1 cellular context compared by ENCODE assay signal in the genomic region with DNA sequence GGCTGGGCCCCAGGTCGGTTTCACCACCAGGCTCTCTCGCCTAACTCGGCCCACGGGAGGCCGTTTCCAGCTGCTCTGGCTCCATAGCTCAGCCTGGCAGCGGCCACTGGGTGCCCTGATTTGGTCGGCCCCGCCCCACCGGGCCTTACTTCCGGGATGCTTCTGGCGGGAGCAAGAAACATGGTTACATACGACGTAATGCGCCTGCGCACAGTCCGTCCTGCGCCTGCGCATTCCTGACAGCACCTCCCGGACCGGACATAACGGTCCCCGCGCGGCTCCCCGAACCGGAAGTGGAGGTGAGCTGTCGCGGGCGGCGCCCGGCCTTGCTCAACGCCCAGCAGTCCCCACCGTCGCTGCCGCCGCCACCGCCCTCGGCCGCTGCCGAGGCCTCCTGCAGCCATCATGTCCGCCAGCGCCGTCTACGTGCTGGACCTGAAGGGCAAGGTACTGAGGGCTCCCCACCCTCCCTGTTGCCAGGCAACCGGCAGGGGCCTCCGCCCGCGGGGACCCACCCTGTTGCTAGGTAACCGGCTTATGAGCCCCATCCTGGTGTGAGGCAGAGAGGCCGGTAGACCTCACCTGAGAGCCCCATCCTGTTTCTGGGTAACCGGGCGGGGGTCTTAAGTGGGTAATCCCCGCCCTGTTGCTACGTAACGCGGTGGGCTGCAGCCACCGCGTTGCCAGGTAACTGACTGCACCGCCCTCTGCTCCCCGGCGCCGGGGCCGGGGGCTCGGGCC.
TF ChIP-seq lines count a peak whose summit lies in the region.

A gene (plus strand): TSS at position 290 of the 741 bp plus-strand sequence. CDS start 116 bp downstream, at position 406.

TF ChIP-seq in HepG2, 621 proteins besides CTCF, POLR2A, EP300 and RAD21 (continued from another document):
- TF ChIP-seq, protein P1, sequence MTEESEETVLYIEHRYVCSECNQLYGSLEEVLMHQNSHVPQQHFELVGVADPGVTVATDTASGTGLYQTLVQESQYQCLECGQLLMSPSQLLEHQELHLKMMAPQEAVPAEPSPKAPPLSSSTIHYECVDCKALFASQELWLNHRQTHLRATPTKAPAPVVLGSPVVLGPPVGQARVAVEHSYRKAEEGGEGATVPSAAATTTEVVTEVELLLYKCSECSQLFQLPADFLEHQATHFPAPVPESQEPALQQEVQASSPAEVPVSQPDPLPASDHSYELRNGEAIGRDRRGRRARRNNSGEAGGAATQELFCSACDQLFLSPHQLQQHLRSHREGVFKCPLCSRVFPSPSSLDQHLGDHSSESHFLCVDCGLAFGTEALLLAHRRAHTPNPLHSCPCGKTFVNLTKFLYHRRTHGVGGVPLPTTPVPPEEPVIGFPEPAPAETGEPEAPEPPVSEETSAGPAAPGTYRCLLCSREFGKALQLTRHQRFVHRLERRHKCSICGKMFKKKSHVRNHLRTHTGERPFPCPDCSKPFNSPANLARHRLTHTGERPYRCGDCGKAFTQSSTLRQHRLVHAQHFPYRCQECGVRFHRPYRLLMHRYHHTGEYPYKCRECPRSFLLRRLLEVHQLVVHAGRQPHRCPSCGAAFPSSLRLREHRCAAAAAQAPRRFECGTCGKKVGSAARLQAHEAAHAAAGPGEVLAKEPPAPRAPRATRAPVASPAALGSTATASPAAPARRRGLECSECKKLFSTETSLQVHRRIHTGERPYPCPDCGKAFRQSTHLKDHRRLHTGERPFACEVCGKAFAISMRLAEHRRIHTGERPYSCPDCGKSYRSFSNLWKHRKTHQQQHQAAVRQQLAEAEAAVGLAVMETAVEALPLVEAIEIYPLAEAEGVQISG (CRISPR knock-in tag; IDR thresholded peaks at IDR 0.05) = peak; percentile 90
- TF ChIP-seq, protein P2, sequence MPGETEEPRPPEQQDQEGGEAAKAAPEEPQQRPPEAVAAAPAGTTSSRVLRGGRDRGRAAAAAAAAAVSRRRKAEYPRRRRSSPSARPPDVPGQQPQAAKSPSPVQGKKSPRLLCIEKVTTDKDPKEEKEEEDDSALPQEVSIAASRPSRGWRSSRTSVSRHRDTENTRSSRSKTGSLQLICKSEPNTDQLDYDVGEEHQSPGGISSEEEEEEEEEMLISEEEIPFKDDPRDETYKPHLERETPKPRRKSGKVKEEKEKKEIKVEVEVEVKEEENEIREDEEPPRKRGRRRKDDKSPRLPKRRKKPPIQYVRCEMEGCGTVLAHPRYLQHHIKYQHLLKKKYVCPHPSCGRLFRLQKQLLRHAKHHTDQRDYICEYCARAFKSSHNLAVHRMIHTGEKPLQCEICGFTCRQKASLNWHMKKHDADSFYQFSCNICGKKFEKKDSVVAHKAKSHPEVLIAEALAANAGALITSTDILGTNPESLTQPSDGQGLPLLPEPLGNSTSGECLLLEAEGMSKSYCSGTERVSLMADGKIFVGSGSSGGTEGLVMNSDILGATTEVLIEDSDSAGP (CRISPR knock-in tag; IDR thresholded peaks at IDR 0.05; ENCODE audit: borderline replicate concordance) = peak; percentile 72; the same call in 1 of the 2 replicates
- no peak for TF ChIP-seq ZNF34 (CRISPR knock-in tag; IDR thresholded peaks at IDR 0.05; ENCODE audit: borderline replicate concordance)
- 0 out of 2 replicates have a peak, but pooled peaks have one; percentile 67 for TF ChIP-seq TOPORS (CRISPR knock-in tag; IDR thresholded peaks at IDR 0.05)
- no peak for TF ChIP-seq NFKBIZ (CRISPR knock-in tag; IDR thresholded peaks at IDR 0.05)
- TF ChIP-seq MTF2 (CRISPR knock-in tag; IDR thresholded peaks at IDR 0.05; ENCODE audit: borderline replicate concordance) = no peak
- peak; percentile 62; the same call in 1 of the 2 replicates for TF ChIP-seq MEIS2 (CRISPR knock-in tag; IDR thresholded peaks at IDR 0.05)
- TF ChIP-seq, protein P3, sequence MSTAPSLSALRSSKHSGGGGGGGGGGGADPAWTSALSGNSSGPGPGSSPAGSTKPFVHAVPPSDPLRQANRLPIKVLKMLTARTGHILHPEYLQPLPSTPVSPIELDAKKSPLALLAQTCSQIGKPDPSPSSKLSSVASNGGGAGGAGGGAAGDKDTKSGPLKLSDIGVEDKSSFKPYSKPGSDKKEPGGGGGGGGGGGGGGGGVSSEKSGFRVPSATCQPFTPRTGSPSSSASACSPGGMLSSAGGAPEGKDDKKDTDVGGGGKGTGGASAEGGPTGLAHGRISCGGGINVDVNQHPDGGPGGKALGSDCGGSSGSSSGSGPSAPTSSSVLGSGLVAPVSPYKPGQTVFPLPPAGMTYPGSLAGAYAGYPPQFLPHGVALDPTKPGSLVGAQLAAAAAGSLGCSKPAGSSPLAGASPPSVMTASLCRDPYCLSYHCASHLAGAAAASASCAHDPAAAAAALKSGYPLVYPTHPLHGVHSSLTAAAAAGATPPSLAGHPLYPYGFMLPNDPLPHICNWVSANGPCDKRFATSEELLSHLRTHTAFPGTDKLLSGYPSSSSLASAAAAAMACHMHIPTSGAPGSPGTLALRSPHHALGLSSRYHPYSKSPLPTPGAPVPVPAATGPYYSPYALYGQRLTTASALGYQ (CRISPR knock-in tag; IDR thresholded peaks at IDR 0.05) = peak; percentile 65
- TF ChIP-seq, protein P4, sequence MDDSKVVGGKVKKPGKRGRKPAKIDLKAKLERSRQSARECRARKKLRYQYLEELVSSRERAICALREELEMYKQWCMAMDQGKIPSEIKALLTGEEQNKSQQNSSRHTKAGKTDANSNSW (CRISPR knock-in tag; IDR thresholded peaks at IDR 0.05; ENCODE audit: borderline replicate concordance) = 0 out of 2 replicates have a peak, but pooled peaks have one; percentile 37
- peak; percentile 88 for TF ChIP-seq YY1 (IDR thresholded peaks at IDR 0.05; ENCODE audit: insufficient read depth, insufficient replicate concordance, low read depth, low read length)
- TF ChIP-seq MAZ (IDR thresholded peaks at IDR 0.05; ENCODE audit: borderline replicate concordance, low read depth, low read length) = peak; percentile 57; the same call in 1 of the 2 replicates
- TF ChIP-seq MAZ (CRISPR knock-in tag; IDR thresholded peaks at IDR 0.05; ENCODE audit: low read depth) = peak; percentile 76; the same call in 1 of the 2 replicates
- TF ChIP-seq, protein P5, sequence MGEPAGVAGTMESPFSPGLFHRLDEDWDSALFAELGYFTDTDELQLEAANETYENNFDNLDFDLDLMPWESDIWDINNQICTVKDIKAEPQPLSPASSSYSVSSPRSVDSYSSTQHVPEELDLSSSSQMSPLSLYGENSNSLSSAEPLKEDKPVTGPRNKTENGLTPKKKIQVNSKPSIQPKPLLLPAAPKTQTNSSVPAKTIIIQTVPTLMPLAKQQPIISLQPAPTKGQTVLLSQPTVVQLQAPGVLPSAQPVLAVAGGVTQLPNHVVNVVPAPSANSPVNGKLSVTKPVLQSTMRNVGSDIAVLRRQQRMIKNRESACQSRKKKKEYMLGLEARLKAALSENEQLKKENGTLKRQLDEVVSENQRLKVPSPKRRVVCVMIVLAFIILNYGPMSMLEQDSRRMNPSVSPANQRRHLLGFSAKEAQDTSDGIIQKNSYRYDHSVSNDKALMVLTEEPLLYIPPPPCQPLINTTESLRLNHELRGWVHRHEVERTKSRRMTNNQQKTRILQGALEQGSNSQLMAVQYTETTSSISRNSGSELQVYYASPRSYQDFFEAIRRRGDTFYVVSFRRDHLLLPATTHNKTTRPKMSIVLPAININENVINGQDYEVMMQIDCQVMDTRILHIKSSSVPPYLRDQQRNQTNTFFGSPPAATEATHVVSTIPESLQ (CRISPR knock-in tag; conservative IDR thresholded peaks at IDR 0.05) = 0 out of 2 replicates have a peak, but pooled peaks have one; percentile 56
- TF ChIP-seq EED (CRISPR knock-in tag; IDR thresholded peaks at IDR 0.05) = no peak
- TF ChIP-seq ZNF510 (CRISPR knock-in tag; IDR thresholded peaks at IDR 0.05; ENCODE audit: low read depth) = 0 out of 2 replicates have a peak, but pooled peaks have one; percentile 69
- TF ChIP-seq, protein P6, sequence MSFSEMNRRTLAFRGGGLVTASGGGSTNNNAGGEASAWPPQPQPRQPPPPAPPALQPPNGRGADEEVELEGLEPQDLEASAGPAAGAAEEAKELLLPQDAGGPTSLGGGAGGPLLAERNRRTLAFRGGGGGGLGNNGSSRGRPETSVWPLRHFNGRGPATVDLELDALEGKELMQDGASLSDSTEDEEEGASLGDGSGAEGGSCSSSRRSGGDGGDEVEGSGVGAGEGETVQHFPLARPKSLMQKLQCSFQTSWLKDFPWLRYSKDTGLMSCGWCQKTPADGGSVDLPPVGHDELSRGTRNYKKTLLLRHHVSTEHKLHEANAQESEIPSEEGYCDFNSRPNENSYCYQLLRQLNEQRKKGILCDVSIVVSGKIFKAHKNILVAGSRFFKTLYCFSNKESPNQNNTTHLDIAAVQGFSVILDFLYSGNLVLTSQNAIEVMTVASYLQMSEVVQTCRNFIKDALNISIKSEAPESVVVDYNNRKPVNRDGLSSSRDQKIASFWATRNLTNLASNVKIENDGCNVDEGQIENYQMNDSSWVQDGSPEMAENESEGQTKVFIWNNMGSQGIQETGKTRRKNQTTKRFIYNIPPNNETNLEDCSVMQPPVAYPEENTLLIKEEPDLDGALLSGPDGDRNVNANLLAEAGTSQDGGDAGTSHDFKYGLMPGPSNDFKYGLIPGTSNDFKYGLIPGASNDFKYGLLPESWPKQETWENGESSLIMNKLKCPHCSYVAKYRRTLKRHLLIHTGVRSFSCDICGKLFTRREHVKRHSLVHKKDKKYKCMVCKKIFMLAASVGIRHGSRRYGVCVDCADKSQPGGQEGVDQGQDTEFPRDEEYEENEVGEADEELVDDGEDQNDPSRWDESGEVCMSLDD (CRISPR knock-in tag; IDR thresholded peaks at IDR 0.05; ENCODE audit: borderline replicate concordance) = peak; percentile 47; the same call in 1 of the 2 replicates
- TF ChIP-seq SAP130 (CRISPR knock-in tag; IDR thresholded peaks at IDR 0.05; ENCODE audit: low read depth) = peak; percentile 96
- TF ChIP-seq STAT5B (CRISPR knock-in tag; IDR thresholded peaks at IDR 0.05) = no peak
- TF ChIP-seq ADNP (CRISPR knock-in tag; IDR thresholded peaks at IDR 0.05) = no peak
- TF ChIP-seq, protein P7, sequence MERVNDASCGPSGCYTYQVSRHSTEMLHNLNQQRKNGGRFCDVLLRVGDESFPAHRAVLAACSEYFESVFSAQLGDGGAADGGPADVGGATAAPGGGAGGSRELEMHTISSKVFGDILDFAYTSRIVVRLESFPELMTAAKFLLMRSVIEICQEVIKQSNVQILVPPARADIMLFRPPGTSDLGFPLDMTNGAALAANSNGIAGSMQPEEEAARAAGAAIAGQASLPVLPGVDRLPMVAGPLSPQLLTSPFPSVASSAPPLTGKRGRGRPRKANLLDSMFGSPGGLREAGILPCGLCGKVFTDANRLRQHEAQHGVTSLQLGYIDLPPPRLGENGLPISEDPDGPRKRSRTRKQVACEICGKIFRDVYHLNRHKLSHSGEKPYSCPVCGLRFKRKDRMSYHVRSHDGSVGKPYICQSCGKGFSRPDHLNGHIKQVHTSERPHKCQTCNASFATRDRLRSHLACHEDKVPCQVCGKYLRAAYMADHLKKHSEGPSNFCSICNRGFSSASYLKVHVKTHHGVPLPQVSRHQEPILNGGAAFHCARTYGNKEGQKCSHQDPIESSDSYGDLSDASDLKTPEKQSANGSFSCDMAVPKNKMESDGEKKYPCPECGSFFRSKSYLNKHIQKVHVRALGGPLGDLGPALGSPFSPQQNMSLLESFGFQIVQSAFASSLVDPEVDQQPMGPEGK (CRISPR knock-in tag; IDR thresholded peaks at IDR 0.05) = peak; percentile 46; the same call in 1 of the 2 replicates
- TF ChIP-seq ZNF124 (CRISPR knock-in tag; IDR thresholded peaks at IDR 0.05) = peak; percentile 27; the same call in 1 of the 2 replicates
- peak; percentile 73; the same call in 1 of the 2 replicates for TF ChIP-seq KMT2B (CRISPR knock-in tag; IDR thresholded peaks at IDR 0.05)
- TF ChIP-seq THAP11 (CRISPR knock-in tag; IDR thresholded peaks at IDR 0.05) = peak; percentile 91
- TF ChIP-seq KDM3A (CRISPR knock-in tag; IDR thresholded peaks at IDR 0.05; ENCODE audit: low read depth) = peak; percentile 49; the same call in 1 of the 2 replicates
- TF ChIP-seq ZFP62 (CRISPR knock-in tag; IDR thresholded peaks at IDR 0.05) = no peak
- TF ChIP-seq TBL1XR1 (IDR thresholded peaks at IDR 0.05; ENCODE audit: borderline replicate concordance, low read length, partially characterized antibody) = peak; percentile 20
- TF ChIP-seq, protein P8, sequence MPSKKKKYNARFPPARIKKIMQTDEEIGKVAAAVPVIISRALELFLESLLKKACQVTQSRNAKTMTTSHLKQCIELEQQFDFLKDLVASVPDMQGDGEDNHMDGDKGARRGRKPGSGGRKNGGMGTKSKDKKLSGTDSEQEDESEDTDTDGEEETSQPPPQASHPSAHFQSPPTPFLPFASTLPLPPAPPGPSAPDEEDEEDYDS (CRISPR knock-in tag; IDR thresholded peaks at IDR 0.05) = peak; percentile 43; the same call in 1 of the 2 replicates
- TF ChIP-seq, protein P9, sequence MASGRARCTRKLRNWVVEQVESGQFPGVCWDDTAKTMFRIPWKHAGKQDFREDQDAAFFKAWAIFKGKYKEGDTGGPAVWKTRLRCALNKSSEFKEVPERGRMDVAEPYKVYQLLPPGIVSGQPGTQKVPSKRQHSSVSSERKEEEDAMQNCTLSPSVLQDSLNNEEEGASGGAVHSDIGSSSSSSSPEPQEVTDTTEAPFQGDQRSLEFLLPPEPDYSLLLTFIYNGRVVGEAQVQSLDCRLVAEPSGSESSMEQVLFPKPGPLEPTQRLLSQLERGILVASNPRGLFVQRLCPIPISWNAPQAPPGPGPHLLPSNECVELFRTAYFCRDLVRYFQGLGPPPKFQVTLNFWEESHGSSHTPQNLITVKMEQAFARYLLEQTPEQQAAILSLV (CRISPR knock-in tag; IDR thresholded peaks at IDR 0.05; ENCODE audit: borderline replicate concordance) = peak; percentile 26; the same call in 1 of the 2 replicates
- TF ChIP-seq, protein P10, sequence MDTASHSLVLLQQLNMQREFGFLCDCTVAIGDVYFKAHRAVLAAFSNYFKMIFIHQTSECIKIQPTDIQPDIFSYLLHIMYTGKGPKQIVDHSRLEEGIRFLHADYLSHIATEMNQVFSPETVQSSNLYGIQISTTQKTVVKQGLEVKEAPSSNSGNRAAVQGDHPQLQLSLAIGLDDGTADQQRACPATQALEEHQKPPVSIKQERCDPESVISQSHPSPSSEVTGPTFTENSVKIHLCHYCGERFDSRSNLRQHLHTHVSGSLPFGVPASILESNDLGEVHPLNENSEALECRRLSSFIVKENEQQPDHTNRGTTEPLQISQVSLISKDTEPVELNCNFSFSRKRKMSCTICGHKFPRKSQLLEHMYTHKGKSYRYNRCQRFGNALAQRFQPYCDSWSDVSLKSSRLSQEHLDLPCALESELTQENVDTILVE (CRISPR knock-in tag; IDR thresholded peaks at IDR 0.05) = peak; percentile 54; the same call in 1 of the 2 replicates
- TF ChIP-seq YEATS2 (CRISPR knock-in tag; IDR thresholded peaks at IDR 0.05; ENCODE audit: borderline replicate concordance) = peak; percentile 90
- TF ChIP-seq GFI1 (CRISPR knock-in tag; IDR thresholded peaks at IDR 0.05; ENCODE audit: borderline replicate concordance) = no peak; the same call in 1 of the 2 replicates
- no peak for TF ChIP-seq NONO (IDR thresholded peaks at IDR 0.05)
- peak; percentile 57; the same call in 1 of the 2 replicates for TF ChIP-seq NONO (CRISPR knock-in tag; conservative IDR thresholded peaks at IDR 0.05)
